ENCODE assay signal across 28 cellular contexts in genomic region chr5:39780341-39780740, GRCh38.
DNase-seq lines count a peak whose midpoint lies in the region; ATAC-seq and TF ChIP-seq lines count a peak whose summit lies in the region.
"Had no signal": no experiment of that assay in that cellular context is flagged by ENCODE, and none has a peak within 500 bp of the region (broad histone marks: within the 10 kb centered on the region; RNA-seq: fewer than 3 reads in every experiment).

No MANE protein-coding gene starts in this region.

- H3K36me3 ChIP-seq in NT2/D1 (ENCODE audit: insufficient read depth, insufficient read length, low read length): no peaks in the 10 kb centered on the region
- no peaks in the 10 kb centered on the region for H3K36me3 ChIP-seq in vagina
- H3K36me3 ChIP-seq: heart left ventricle, upper lobe of right lung had no signal

- DNase-seq in AG08395 (ENCODE audit: low spot score) (peak; percentile 10), NT2/D1 (ENCODE audit: low read depth, low spot score) (peak; percentile 8), endothelial cell (ENCODE audit: low spot score) (peak; percentile 24), iris pigment epithelial cell (ENCODE audit: low read depth) (peak; percentile 53), COLO829 (ENCODE audit: low spot score) (no peak), SW 1271 (lab: John Stamatoyannopoulos, UW) (no peak), vagina (ENCODE audit: extremely low spot score in 2 of 2) (no peak)
- no peak for DNase-seq in CD4-positive, alpha-beta T cell
- DNase-seq: activated CD4-positive, CD25-positive, alpha-beta regulatory T cell; activated T-cell treated with anti-CD3 and anti-CD28 coated beads, Interleukin-2, amount 50 U/mL, for 72 hours; erythroblast; GOT3; heart left ventricle; islet precursor cell; NCI-H1105; NCI-H2171; NCI-H774; PC-9; SIG-M5; stimulated activated CD4-positive, alpha-beta T cell treated with anti-CD3 and anti-CD28 coated beads, Interleukin-1b, Interleukin-23, amount 100 ng/mL, for 48 hours; upper lobe of right lung had no signal

- H3K27ac ChIP-seq in vagina: no peak overlapping the region
- H3K27ac ChIP-seq in CD4-positive, alpha-beta T cell (ENCODE audit: low read depth, low read length): no peak overlapping the region
- H3K27ac ChIP-seq: 22Rv1, heart left ventricle, parathyroid adenoma, PC-9, upper lobe of right lung had no signal

- no peak for TF ChIP-seq POLR2A in vagina (IDR thresholded peaks at IDR 0.05)

- H3K4me1 ChIP-seq in NT2/D1 (ENCODE audit: insufficient read depth, insufficient read length): no peaks in the 10 kb centered on the region
- H3K4me1 ChIP-seq in vagina: no peaks in the 10 kb centered on the region
- H3K4me1 ChIP-seq: heart left ventricle, parathyroid adenoma, upper lobe of right lung had no signal

- intact Hi-C loops in vagina (cut with DNase I): no loop called here
- intact Hi-C loops in CD4-positive, alpha-beta T cell (cut with DNase I, micrococcal nuclease): no loop called here

- no peaks in the 10 kb centered on the region for H3K27me3 Mint-ChIP-seq in endothelial cell (ENCODE audit: unreplicated experiment)
- H3K27me3 Mint-ChIP-seq in CD4-positive, alpha-beta T cell: peaks cover 20% of the 10 kb centered on the region
- H3K27me3 Mint-ChIP-seq: brain had no signal

- peak overlapping the region; percentile 97 for H3K27ac Mint-ChIP-seq in endothelial cell (ENCODE audit: unreplicated experiment)
- no peak overlapping the region for H3K27ac Mint-ChIP-seq in CD4-positive, alpha-beta T cell
- H3K27ac Mint-ChIP-seq: activated naive CD4-positive, alpha-beta T cell treated with anti-CD3 and anti-CD28 coated beads, Interleukin-2, amount 50 U/mL, for 24 hours; activated T-cell treated with anti-CD3 and anti-CD28 coated beads, Interleukin-2, amount 50 U/mL, for 72 hours; brain; dendritic cell treated with granulocyte-macrophage colony-stimulating factor and Interleukin-4, amounts not matched to agents 40 ng/mL and 50 ng/mL, for 4 days; stimulated activated naive CD8-positive, alpha-beta T cell treated with anti-CD3 and anti-CD28 coated beads, Interleukin-15, Interleukin-2, amounts not matched to agents 100 ng/mL and 50 ng/mL, for 24 hours had no signal

- H3K9me3 ChIP-seq in NT2/D1 (ENCODE audit: insufficient read depth, low read length) (peaks cover 5% of the 10 kb centered on the region), vagina (no peaks in the 10 kb centered on the region)
- H3K9me3 ChIP-seq in CD4-positive, alpha-beta T cell (ENCODE audit: control insufficient read depth, low read length): no peaks in the 10 kb centered on the region
- H3K9me3 ChIP-seq: upper lobe of right lung had no signal

- H3K4me3 ChIP-seq in NT2/D1 (ENCODE audit: insufficient read length, low read depth): no peak overlapping the region
- H3K4me3 ChIP-seq in vagina: no peak overlapping the region
- H3K4me3 ChIP-seq: heart left ventricle, lung, PC-9, upper lobe of right lung had no signal

- H3K4me1 Mint-ChIP-seq in endothelial cell (ENCODE audit: unreplicated experiment): peaks cover 12% of the 10 kb centered on the region
- no peaks in the 10 kb centered on the region for H3K4me1 Mint-ChIP-seq in CD4-positive, alpha-beta T cell (ENCODE audit: low read depth)
- H3K4me1 Mint-ChIP-seq: activated naive CD4-positive, alpha-beta T cell treated with anti-CD3 and anti-CD28 coated beads, Interleukin-2, amount 50 U/mL, for 24 hours; brain had no signal

- no peak overlapping the region for H3K9ac ChIP-seq in NT2/D1 (ENCODE audit: insufficient read length, low read depth)
- H3K9ac ChIP-seq: parathyroid adenoma had no signal

- TF ChIP-seq CTCF in endothelial cell (IDR thresholded peaks at IDR 0.05; ENCODE audit: unreplicated experiment) (no peak), vagina (IDR thresholded peaks at IDR 0.05) (no peak)
- no peak for TF ChIP-seq CTCF in CD4-positive, alpha-beta T cell (IDR thresholded peaks at IDR 0.05)

- ATAC-seq in CD4-positive, alpha-beta T cell (ENCODE audit: poor library complexity): no peak
- ATAC-seq: activated T-cell treated with anti-CD3 and anti-CD28 coated beads, Interleukin-2, amount 50 U/mL, for 72 hours; heart left ventricle; upper lobe of right lung had no signal

- H3K27me3 ChIP-seq in NT2/D1 (ENCODE audit: insufficient read depth, insufficient read length) (no peaks in the 10 kb centered on the region), vagina (no peaks in the 10 kb centered on the region)
- no peaks in the 10 kb centered on the region for H3K27me3 ChIP-seq in CD4-positive, alpha-beta T cell (ENCODE audit: control insufficient read depth, insufficient read depth, low read length)
- H3K27me3 ChIP-seq: heart left ventricle, upper lobe of right lung had no signal

- no peak overlapping the region for H3K4me3 Mint-ChIP-seq in endothelial cell (ENCODE audit: unreplicated experiment)
- H3K4me3 Mint-ChIP-seq in CD4-positive, alpha-beta T cell: no peak overlapping the region
- H3K4me3 Mint-ChIP-seq: activated naive CD4-positive, alpha-beta T cell treated with anti-CD3 and anti-CD28 coated beads, Interleukin-2, amount 50 U/mL, for 24 hours; activated T-cell treated with anti-CD3 and anti-CD28 coated beads, Interleukin-2, amount 50 U/mL, for 72 hours; brain; dendritic cell treated with granulocyte-macrophage colony-stimulating factor and Interleukin-4, amounts not matched to agents 40 ng/mL and 50 ng/mL, for 4 days; stimulated activated naive CD8-positive, alpha-beta T cell treated with anti-CD3 and anti-CD28 coated beads, Interleukin-15, Interleukin-2, amounts not matched to agents 100 ng/mL and 50 ng/mL, for 24 hours had no signal

- POLR2A ChIA-PET in CD4-positive, alpha-beta T cell (lab: Charles Lee): no interaction called here

- H3K36me3 Mint-ChIP-seq in endothelial cell (ENCODE audit: low read depth, unreplicated experiment): no peaks in the 10 kb centered on the region
- no peaks in the 10 kb centered on the region for H3K36me3 Mint-ChIP-seq in CD4-positive, alpha-beta T cell (ENCODE audit: low read depth)
- H3K36me3 Mint-ChIP-seq: activated naive CD4-positive, alpha-beta T cell treated with anti-CD3 and anti-CD28 coated beads, Interleukin-2, amount 50 U/mL, for 24 hours; brain had no signal

- CTCF ChIA-PET in CD4-positive, alpha-beta T cell (lab: Charles Lee): no interaction called here

- H3K9me3 Mint-ChIP-seq in endothelial cell (ENCODE audit: unreplicated experiment): no peaks in the 10 kb centered on the region
- H3K9me3 Mint-ChIP-seq in CD4-positive, alpha-beta T cell: no peaks in the 10 kb centered on the region
- H3K9me3 Mint-ChIP-seq: activated naive CD4-positive, alpha-beta T cell treated with anti-CD3 and anti-CD28 coated beads, Interleukin-2, amount 50 U/mL, for 24 hours; activated T-cell treated with anti-CD3 and anti-CD28 coated beads, Interleukin-2, amount 50 U/mL, for 72 hours; dendritic cell treated with granulocyte-macrophage colony-stimulating factor and Interleukin-4, amounts not matched to agents 40 ng/mL and 50 ng/mL, for 4 days; stimulated activated naive CD8-positive, alpha-beta T cell treated with anti-CD3 and anti-CD28 coated beads, Interleukin-15, Interleukin-2, amounts not matched to agents 100 ng/mL and 50 ng/mL, for 24 hours had no signal

Comparison
In these comparisons a context has a peak if more than half of its experiments do, and no peak if none do; other contexts are left out.
1. DNase-seq: peak in AG08395 (single experiment), NT2/D1 (single experiment), endothelial cell (single experiment) and iris pigment epithelial cell (single experiment); none in COLO829 (single experiment), SW 1271 (0 of 2), vagina (0 of 2) and CD4-positive, alpha-beta T cell (0 of 10).